In genomic region chr9:106350777-106351176, GRCh38 we compare ENCODE assay signal across 21 cellular contexts.
A peak's percentile ranks its signal among the peaks of the same experiment; 100 is the strongest.
DNase-seq lines count a peak whose midpoint lies in the region; ATAC-seq, FAIRE-seq and TF ChIP-seq lines count a peak whose summit lies in the region.
"Had no signal": no experiment of that assay in that cellular context is flagged by ENCODE, and none has a peak within 500 bp of the region (broad histone marks: within the 10 kb centered on the region; RNA-seq: fewer than 3 reads in every experiment).

No MANE protein-coding gene starts in this region.

- no peaks in the 10 kb centered on the region for H3K36me3 ChIP-seq in bronchial epithelial cell (ENCODE audit: control insufficient read depth, insufficient read depth, low read length)
- H3K36me3 ChIP-seq: BLaER1 treated with 17β-estradiol and CSF1 and Interleukin-3, amounts not matched to agents 10 nM and 100 nM; Peyer's patch had no signal

- TF ChIP-seq CTCF in bronchial epithelial cell (IDR thresholded peaks at IDR 0.05; ENCODE audit: insufficient read depth, low read length, severe bottlenecking) = no peak

- DNase-seq in CMK (ENCODE audit: low read depth) (peak; percentile 4), HPDE6-E6E7 (ENCODE audit: extremely low spot score) (peak; percentile 4), NOMO-1 treated with DMSO at 0.1 percent for 48 hours (lab: John Stamatoyannopoulos, UW; ENCODE audit: unreplicated experiment) (peak; percentile 18), bronchial epithelial cell (ENCODE audit: low read depth) (peak; percentile 79), NCI-H1930 (lab: John Stamatoyannopoulos, UW) (no peak), NCI-H510A treated with DMSO at 0.1 percent for 48 hours (lab: John Stamatoyannopoulos, UW) (no peak)
- DNase-seq: CD8-positive, alpha-beta memory T cell; DMS79 treated with DMSO at 0.1 percent for 48 hours; H7; HFFc6; Karpas-422; MV-4-11; NCI-H1417 treated with DMSO at 0.1 percent for 48 hours; NCI-H187 treated with DMSO at 0.1 percent for 48 hours; NCI-H2171 treated with DMSO at 0.1 percent for 48 hours; NCI-H446; Peyer's patch had no signal

- ATAC-seq in GM21529 (IDR thresholded peaks at IDR 0.05; ENCODE audit: unreplicated experiment) = no peak
- no peak for ATAC-seq in HG03135 (IDR thresholded peaks at IDR 0.05; ENCODE audit: unreplicated experiment)
- ATAC-seq: Right ventricle myocardium inferior had no signal

- H3K27me3 ChIP-seq in bronchial epithelial cell (ENCODE audit: control insufficient read depth, insufficient read depth, low read length) = no peaks in the 10 kb centered on the region
- H3K27me3 ChIP-seq: BLaER1 treated with 17β-estradiol and CSF1 and Interleukin-3, amounts not matched to agents 10 nM and 100 nM; Peyer's patch had no signal

- H3K4me3 ChIP-seq in bronchial epithelial cell (ENCODE audit: low read depth, low read length) = no peak overlapping the region
- H3K4me3 ChIP-seq: BLaER1 treated with 17β-estradiol and CSF1 and Interleukin-3, amounts not matched to agents 10 nM and 100 nM; Peyer's patch had no signal

- no peak for FAIRE-seq in bronchial epithelial cell (lab: Jason Lieb, UNC)

Comparison
In these comparisons a context has a peak if more than half of its experiments do, and no peak if none do; other contexts are left out.
1. DNase-seq: peak in CMK (single experiment), HPDE6-E6E7 (single experiment), NOMO-1 treated with DMSO at 0.1 percent for 48 hours (single experiment) and bronchial epithelial cell (single experiment); none in NCI-H1930 (0 of 2) and NCI-H510A treated with DMSO at 0.1 percent for 48 hours (single experiment).